ENCODE assay signal across 21 cellular contexts in the genomic region with DNA sequence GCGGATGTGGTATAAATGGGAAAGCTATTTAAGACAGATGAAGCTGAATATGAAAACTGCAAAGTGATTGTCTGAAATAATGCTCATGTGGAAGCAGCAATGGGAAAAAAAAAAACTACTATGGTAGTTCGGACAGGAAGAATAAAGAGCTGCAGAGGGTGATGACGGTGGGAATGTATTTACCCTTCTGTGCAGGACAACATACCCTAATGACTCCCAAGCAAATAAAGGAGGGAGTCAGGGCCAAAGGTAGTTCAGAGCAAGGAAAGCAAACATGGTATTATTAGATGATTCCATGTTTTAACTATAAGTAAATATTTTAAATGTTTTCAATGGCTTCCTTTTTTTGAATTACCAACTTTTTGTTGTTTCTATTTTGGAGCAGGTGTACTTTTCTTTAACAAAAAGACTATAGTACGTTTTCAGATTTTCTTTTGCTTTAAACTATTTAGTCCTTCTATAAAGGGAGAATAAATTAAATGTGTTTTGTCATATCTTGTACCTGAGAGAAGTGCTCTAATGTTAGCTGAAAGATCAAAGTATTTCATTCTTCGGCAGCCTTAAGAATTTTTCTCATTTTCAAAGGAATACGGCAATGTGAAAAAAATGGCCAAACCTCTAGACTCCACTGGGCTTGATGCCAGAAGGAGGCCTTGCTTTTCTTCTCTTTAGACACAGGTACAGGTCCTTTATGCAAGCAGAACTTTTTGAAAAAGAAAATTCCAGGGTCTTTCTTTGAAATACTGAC.
A peak's percentile ranks its signal among the peaks of the same experiment; 100 is the strongest.
DNase-seq lines count a peak whose midpoint lies in the region; ATAC-seq and TF ChIP-seq lines count a peak whose summit lies in the region.
"Had no signal": no experiment of that assay in that cellular context is flagged by ENCODE, and none has a peak within 500 bp of the region (broad histone marks: within the 10 kb centered on the region; RNA-seq: fewer than 3 reads in every experiment).

No MANE protein-coding gene starts in this region.

- H3K4me3 Mint-ChIP-seq in mesothelial cell of epicardium: no peak overlapping the region
- H3K4me3 Mint-ChIP-seq: CD8-positive, alpha-beta T cell; GM23338 had no signal

- ATAC-seq in GM19324 (IDR thresholded peaks at IDR 0.05; ENCODE audit: low FRiP score, unreplicated experiment): no peak
- ATAC-seq: CD8-positive, alpha-beta T cell; GM23338; SK-N-SH treated with all-trans-retinoic acid at 6 μM for 48 hours had no signal

- peak overlapping the region; percentile 87 for H3K27ac Mint-ChIP-seq in mesothelial cell of epicardium
- H3K27ac Mint-ChIP-seq: CD8-positive, alpha-beta T cell; GM23338 had no signal

- DNase-seq in DMS153 treated with DMSO at 0.1 percent for 48 hours (lab: John Stamatoyannopoulos, UW; ENCODE audit: unreplicated experiment): peak; percentile 4
- peak; percentile 20 for DNase-seq in NCI-H2029 (lab: John Stamatoyannopoulos, UW)
- no peak for DNase-seq in mesothelial cell of epicardium (ENCODE audit: low spot score in 2 of 2, unreplicated experiment in 2 of 2)
- DNase-seq in NCI-H526 treated with DMSO at 0.1 percent for 48 hours (lab: John Stamatoyannopoulos, UW): no peak
- no peak for DNase-seq in NCI-H2171 (lab: John Stamatoyannopoulos, UW)
- DNase-seq in NCI-H2107 treated with DMSO at 0.1 percent for 48 hours (lab: John Stamatoyannopoulos, UW; ENCODE audit: unreplicated experiment): no peak
- DNase-seq: CD8-positive, alpha-beta T cell; GDM1; HCEC 1CT; NCI-H187 treated with DMSO at 0.1 percent for 48 hours; NCI-H2171 treated with DMSO at 0.1 percent for 48 hours; NCI-H446; NCI-H774; SIG-M5; T-helper 1 cell had no signal

- H3K9me3 Mint-ChIP-seq in mesothelial cell of epicardium: no peaks in the 10 kb centered on the region
- H3K9me3 Mint-ChIP-seq: CD8-positive, alpha-beta T cell; GM23338 had no signal

- TF ChIP-seq CTCF in VCaP (conservative IDR thresholded peaks at IDR 0.05) (no peak), mesothelial cell of epicardium (IDR thresholded peaks at IDR 0.05; ENCODE audit: unreplicated experiment) (no peak)

- no peaks in the 10 kb centered on the region for H3K27me3 Mint-ChIP-seq in mesothelial cell of epicardium (ENCODE audit: low read depth)

- peaks cover 11% of the 10 kb centered on the region for H3K36me3 Mint-ChIP-seq in mesothelial cell of epicardium

- H3K4me1 Mint-ChIP-seq in mesothelial cell of epicardium: peaks cover 21% of the 10 kb centered on the region
- H3K4me1 Mint-ChIP-seq: GM23338 had no signal

- peak overlapping the region; percentile 92 for H3K27ac ChIP-seq in VCaP
- H3K27ac ChIP-seq: BLaER1, RWPE1 had no signal

Comparison
In these comparisons a context has a peak if more than half of its experiments do, and no peak if none do; other contexts are left out.
1. DNase-seq: peak in DMS153 treated with DMSO at 0.1 percent for 48 hours (single experiment) and NCI-H2029 (single experiment); none in mesothelial cell of epicardium (0 of 2), NCI-H526 treated with DMSO at 0.1 percent for 48 hours (single experiment), NCI-H2171 (single experiment) and NCI-H2107 treated with DMSO at 0.1 percent for 48 hours (single experiment).